Comparison of ENCODE assay signal across 26 cellular contexts in genomic region chr3:81005992-81006391, GRCh38.
DNase-seq lines count a peak whose midpoint lies in the region; FAIRE-seq and TF ChIP-seq lines count a peak whose summit lies in the region.
"Had no signal": no experiment of that assay in that cellular context is flagged by ENCODE, and none has a peak within 500 bp of the region (broad histone marks: within the 10 kb centered on the region; RNA-seq: fewer than 3 reads in every experiment).

No MANE protein-coding gene starts in this region.

- H3K9me3 ChIP-seq in OCI-LY3 (ENCODE audit: insufficient read depth, low read length) (no peaks in the 10 kb centered on the region), parathyroid adenoma (ENCODE audit: control insufficient read depth, low read length) (no peaks in the 10 kb centered on the region), ascending aorta (no peaks in the 10 kb centered on the region)
- H3K9me3 ChIP-seq: SJCRH30, uterus had no signal

- DNase-seq in HuH-7.5 (ENCODE audit: low spot score): peak; percentile 3
- no peak for DNase-seq in epithelial cell of proximal tubule (ENCODE audit: low read depth)
- DNase-seq in ascending aorta (ENCODE audit: low spot score in 2 of 2): no peak
- DNase-seq in D721Med (ENCODE audit: insufficient read length, low spot score): no peak
- no peak for DNase-seq in GM10266 (ENCODE audit: extremely low spot score)
- DNase-seq: activated CD4-positive, alpha-beta memory T cell treated with anti-CD3 and anti-CD28 coated beads, Interleukin-2, amount 10 ng/mL, durations not matched to agents 7 days and 5 days; activated CD4-positive, alpha-beta T cell treated with anti-CD3 and anti-CD28 coated beads for 1 hour; activated CD8-positive, alpha-beta memory T cell treated with anti-CD3 and anti-CD28 coated beads, Interleukin-2, amount 50 U/mL, for 48 hours; amygdala; cortex of kidney; HCEC 1CT; Kasumi-1; left cardiac atrium; NCI-H1105; NCI-H2029; NCI-H226; SJCRH30; stimulated activated naive CD4-positive, alpha-beta T cell treated with Interleukin-2 at 50 U/mL for 16 hours; T-helper 1 cell; uterus had no signal

- H3K79me2 ChIP-seq in OCI-LY3 (ENCODE audit: low read length) (no peaks in the 10 kb centered on the region), parathyroid adenoma (no peaks in the 10 kb centered on the region)

- no peak overlapping the region for H2AFZ ChIP-seq in OCI-LY3 (ENCODE audit: low read depth, low read length)
- no peak overlapping the region for H2AFZ ChIP-seq in parathyroid adenoma

- no peak overlapping the region for H3K9ac ChIP-seq in OCI-LY3 (ENCODE audit: low read length)
- no peak overlapping the region for H3K9ac ChIP-seq in parathyroid adenoma

- H3K4me1 ChIP-seq in OCI-LY3 (ENCODE audit: low read length) (no peaks in the 10 kb centered on the region), parathyroid adenoma (no peaks in the 10 kb centered on the region), ascending aorta (no peaks in the 10 kb centered on the region)
- H3K4me1 ChIP-seq: SJCRH30, uterus had no signal

- peak; percentile 24 for TF ChIP-seq CTCF in OCI-LY3 (IDR thresholded peaks at IDR 0.05; ENCODE audit: low read depth, low read length)
- peak; percentile 66 for TF ChIP-seq CTCF in epithelial cell of proximal tubule (conservative IDR thresholded peaks at IDR 0.05; ENCODE audit: low read depth, low read length)
- peak; percentile 11 for TF ChIP-seq CTCF in parathyroid adenoma (IDR thresholded peaks at IDR 0.05)
- TF ChIP-seq CTCF in ascending aorta (IDR thresholded peaks at IDR 0.05): no peak
- TF ChIP-seq CTCF in D721Med (IDR thresholded peaks at IDR 0.05; ENCODE audit: insufficient read depth, missing control alignments): no peak
- TF ChIP-seq CTCF in GM10266 (IDR thresholded peaks at IDR 0.05; ENCODE audit: control insufficient read depth, insufficient read depth, low read depth, missing control alignments): no peak

- H3K27me3 ChIP-seq in OCI-LY3 (ENCODE audit: low read depth, low read length) (no peaks in the 10 kb centered on the region), parathyroid adenoma (ENCODE audit: control insufficient read depth, insufficient read depth, low read length) (no peaks in the 10 kb centered on the region), ascending aorta (no peaks in the 10 kb centered on the region)
- H3K27me3 ChIP-seq: SJCRH30, uterus had no signal

- H4K20me1 ChIP-seq in OCI-LY3 (ENCODE audit: insufficient read depth, low read length): no peaks in the 10 kb centered on the region

- FAIRE-seq in D721Med (lab: Jason Lieb, UNC): no peak
- FAIRE-seq: bronchial epithelial cell, frontal cortex, G401.6, TTC549 had no signal

- H3K4me3 ChIP-seq in OCI-LY3 (ENCODE audit: low read length): no peak overlapping the region
- H3K4me3 ChIP-seq in epithelial cell of proximal tubule (ENCODE audit: low read depth, low read length): no peak overlapping the region
- no peak overlapping the region for H3K4me3 ChIP-seq in parathyroid adenoma (ENCODE audit: low read depth, low read length)
- H3K4me3 ChIP-seq in ascending aorta: no peak overlapping the region
- H3K4me3 ChIP-seq: SJCRH30, uterus had no signal

- H3K27ac ChIP-seq in OCI-LY3 (ENCODE audit: low read length) (no peak overlapping the region), parathyroid adenoma (no peak overlapping the region), ascending aorta (no peak overlapping the region)
- H3K27ac ChIP-seq: SJCRH30, uterus had no signal

- no peak overlapping the region for H3K4me2 ChIP-seq in OCI-LY3 (ENCODE audit: low read length)
- no peak overlapping the region for H3K4me2 ChIP-seq in parathyroid adenoma (ENCODE audit: low read length)

- intact Hi-C loops in ascending aorta (cut with DNase I): no loop called here

- H3K36me3 ChIP-seq in OCI-LY3 (replicated peaks; ENCODE audit: low read depth, low read length) (no peaks in the 10 kb centered on the region), parathyroid adenoma (ENCODE audit: control insufficient read depth, insufficient read depth, low read length) (no peaks in the 10 kb centered on the region), ascending aorta (no peaks in the 10 kb centered on the region)
- H3K36me3 ChIP-seq: SJCRH30, uterus had no signal

Comparison
In these comparisons a context has a peak if more than half of its experiments do, and no peak if none do; other contexts are left out.
1. CTCF ChIP-seq: peak in OCI-LY3 (single experiment), epithelial cell of proximal tubule (single experiment) and parathyroid adenoma (single experiment); none in ascending aorta (0 of 3), D721Med (single experiment) and GM10266 (single experiment).